In genomic region chr4:37749398-37749988, GRCh38 we compare ENCODE assay signal across 15 cellular contexts.
A peak's percentile ranks its signal among the peaks of the same experiment; 100 is the strongest.
DNase-seq lines count a peak whose midpoint lies in the region; ATAC-seq and TF ChIP-seq lines count a peak whose summit lies in the region.
"Had no signal": no experiment of that assay in that cellular context is flagged by ENCODE, and none has a peak within 500 bp of the region (broad histone marks: within the 10 kb centered on the region; RNA-seq: fewer than 3 reads in every experiment).

No MANE protein-coding gene starts in this region.

- no peaks in the 10 kb centered on the region for H3K36me3 Mint-ChIP-seq in Caco-2 (ENCODE audit: insufficient read depth, unreplicated experiment)
- H3K36me3 Mint-ChIP-seq: natural killer cell had no signal

- H3K27ac Mint-ChIP-seq in Caco-2 (ENCODE audit: unreplicated experiment): no peak overlapping the region
- H3K27ac Mint-ChIP-seq: activated naive CD8-positive, alpha-beta T cell treated with anti-CD3 and anti-CD28 coated beads, Interleukin-2, amount 50 U/mL, for 24 hours; natural killer cell had no signal

- POLR2A ChIA-PET in Caco-2 (lab: Charles Lee): no interaction called here

- TF ChIP-seq CTCF in Caco-2 (IDR thresholded peaks at IDR 0.05; ENCODE audit: insufficient read depth in 1 of 2, low read depth in 1 of 2, low read length in 1 of 2, severe bottlenecking in 1 of 2, unreplicated experiment in 1 of 2): no peak

- no peak overlapping the region for H3K4me3 ChIP-seq in Caco-2 (ENCODE audit: low read depth, low read length)
- no peak overlapping the region for H3K4me3 ChIP-seq in MG63
- H3K4me3 ChIP-seq: right lobe of liver had no signal

- DNase-seq in GDM1 (lab: John Stamatoyannopoulos, UW) (peak; percentile 10), SIG-M5 treated with dmso at 0.1 percent for 504 hours (lab: John Stamatoyannopoulos, UW; ENCODE audit: unreplicated experiment) (peak; percentile 69), Caco-2 (no peak), OCI-M1 (lab: John Stamatoyannopoulos, UW) (no peak), 8988T (no peak), MG63 (no peak)
- DNase-seq: activated CD8-positive, alpha-beta memory T cell treated with anti-CD3 and anti-CD28 coated beads for 24 hours; activated naive CD8-positive, alpha-beta T cell treated with anti-CD3 and anti-CD28 coated beads, Interleukin-2, amount 50 U/mL, for 24 hours; erythroblast; left colon; natural killer cell; right lobe of liver had no signal

- CTCF ChIA-PET in Caco-2 (lab: Charles Lee): no interaction called here

- H3K9me3 ChIP-seq in Caco-2 (no peaks in the 10 kb centered on the region), MG63 (no peaks in the 10 kb centered on the region)
- H3K9me3 ChIP-seq: right lobe of liver had no signal

- H3K4me1 Mint-ChIP-seq in Caco-2 (ENCODE audit: low read depth, unreplicated experiment): peaks cover 6% of the 10 kb centered on the region

- H3K4me1 ChIP-seq in Caco-2: no peaks in the 10 kb centered on the region; the same call in 1 of the 2 replicates

- no peaks in the 10 kb centered on the region for H3K9me3 Mint-ChIP-seq in Caco-2 (ENCODE audit: unreplicated experiment)
- H3K9me3 Mint-ChIP-seq: natural killer cell had no signal

- no peaks in the 10 kb centered on the region for H3K27me3 Mint-ChIP-seq in Caco-2 (ENCODE audit: insufficient read depth, unreplicated experiment)
- H3K27me3 Mint-ChIP-seq: activated naive CD8-positive, alpha-beta T cell treated with anti-CD3 and anti-CD28 coated beads, Interleukin-2, amount 50 U/mL, for 24 hours had no signal

- ATAC-seq in GM19467 (IDR thresholded peaks at IDR 0.05; ENCODE audit: unreplicated experiment) (peak; percentile 55), HG03432 (IDR thresholded peaks at IDR 0.05; ENCODE audit: unreplicated experiment) (peak; percentile 69)
- ATAC-seq: activated naive CD8-positive, alpha-beta T cell treated with anti-CD3 and anti-CD28 coated beads, Interleukin-2, amount 50 U/mL, for 24 hours; natural killer cell; Panc1 had no signal

- H3K4me3 Mint-ChIP-seq in Caco-2 (ENCODE audit: unreplicated experiment): no peak overlapping the region
- H3K4me3 Mint-ChIP-seq: activated naive CD8-positive, alpha-beta T cell treated with anti-CD3 and anti-CD28 coated beads, Interleukin-2, amount 50 U/mL, for 24 hours; natural killer cell had no signal

- no TSS peak for BruUV-seq in Caco-2 (replicated peaks; lab: Mats Ljungman, UMichigan)

- intact Hi-C loops in Caco-2 (cut with micrococcal nuclease; ENCODE audit: unreplicated experiment): no loop called here

- H3K36me3 ChIP-seq in Caco-2 (ENCODE audit: control insufficient read depth, insufficient read depth, low read length) (no peaks in the 10 kb centered on the region), MG63 (no peaks in the 10 kb centered on the region)
- H3K36me3 ChIP-seq: right lobe of liver had no signal

- H3K27me3 ChIP-seq in Caco-2 (replicated peaks; ENCODE audit: control insufficient read depth, insufficient read depth, low read length) (no peaks in the 10 kb centered on the region), MG63 (no peaks in the 10 kb centered on the region)
- H3K27me3 ChIP-seq: right lobe of liver had no signal

Comparison
In these comparisons a context has a peak if more than half of its experiments do, and no peak if none do; other contexts are left out.
1. DNase-seq: peak in GDM1 (single experiment) and SIG-M5 treated with dmso at 0.1 percent for 504 hours (single experiment); none in Caco-2 (0 of 2), OCI-M1 (single experiment), 8988T (single experiment) and MG63 (single experiment).